ENCODE assay signal across 25 cellular contexts in genomic region chr16:6892961-6893360, GRCh38.
"Had no signal": no experiment of that assay in that cellular context is flagged by ENCODE, and none has a peak within 500 bp of the region (broad histone marks: within the 10 kb centered on the region; RNA-seq: fewer than 3 reads in every experiment).

No MANE protein-coding gene starts in this region.

- H3K27me3 Mint-ChIP-seq: activated CD4-positive, alpha-beta T cell treated with anti-CD3 and anti-CD28 coated beads, Interleukin-2, amount 10 ng/mL, durations not matched to agents 7 days and 5 days; activated CD8-positive, alpha-beta T cell treated with anti-CD3 and anti-CD28 coated beads for 36 hours; activated T-helper 17 cell treated with anti-CD3 and anti-CD28 coated beads, Interleukin-2, amount 50 U/mL, for 72 hours; naive thymus-derived CD4-positive, alpha-beta T cell had no signal

- H3K4me1 Mint-ChIP-seq: activated CD4-positive, alpha-beta T cell treated with anti-CD3 and anti-CD28 coated beads, Interleukin-2, amount 10 ng/mL, durations not matched to agents 7 days and 5 days; activated T-helper 17 cell treated with anti-CD3 and anti-CD28 coated beads, Interleukin-2, amount 50 U/mL, for 72 hours; immature natural killer cell; naive thymus-derived CD4-positive, alpha-beta T cell; WTC11 had no signal

- H3K36me3 Mint-ChIP-seq: immature natural killer cell; naive thymus-derived CD4-positive, alpha-beta T cell had no signal

- DNase-seq: activated CD4-positive, alpha-beta T cell treated with anti-CD3 and anti-CD28 coated beads for 1 hour; activated CD4-positive, alpha-beta T cell treated with anti-CD3 and anti-CD28 coated beads, Interleukin-2, amount 10 ng/mL, durations not matched to agents 7 days and 5 days; activated CD8-positive, alpha-beta T cell treated with anti-CD3 and anti-CD28 coated beads for 36 hours; activated gamma-delta T cell treated with Interleukin-2 at 50 U/mL for 16 hours; activated naive CD4-positive, alpha-beta T cell treated with anti-CD3 and anti-CD28 coated beads, Interleukin-2, amount 50 U/mL, for 16 hours; activated T-cell treated with anti-CD3 and anti-CD28 coated beads, Interleukin-2, amount 50 U/mL, for 4 hours; amniotic stem cell; caudate nucleus; foreskin fibroblast; heart left ventricle; hypothalamus; immature natural killer cell; left cardiac atrium; mammary epithelial cell; midbrain; naive thymus-derived CD4-positive, alpha-beta T cell; posterior cingulate gyrus; right lobe of liver; stimulated activated CD4-positive, alpha-beta T cell treated with anti-CD3 and anti-CD28 coated beads, Interleukin-2, amount 100 ng/mL, for 48 hours; stimulated activated naive CD8-positive, alpha-beta T cell treated with anti-CD3 and anti-CD28 coated beads, Interleukin-15, Interleukin-2, amounts not matched to agents 100 U/mL and 50 U/mL, for 24 hours; T-helper 2 cell; testis; upper lobe of right lung had no signal

- H3K27ac Mint-ChIP-seq: activated CD4-positive, alpha-beta T cell treated with anti-CD3 and anti-CD28 coated beads, Interleukin-2, amount 10 ng/mL, durations not matched to agents 7 days and 5 days; activated CD8-positive, alpha-beta T cell treated with anti-CD3 and anti-CD28 coated beads for 36 hours; activated T-helper 17 cell treated with anti-CD3 and anti-CD28 coated beads, Interleukin-2, amount 50 U/mL, for 72 hours; immature natural killer cell; naive thymus-derived CD4-positive, alpha-beta T cell; WTC11 had no signal

- H3K4me3 Mint-ChIP-seq: activated CD4-positive, alpha-beta T cell treated with anti-CD3 and anti-CD28 coated beads, Interleukin-2, amount 10 ng/mL, durations not matched to agents 7 days and 5 days; activated CD8-positive, alpha-beta T cell treated with anti-CD3 and anti-CD28 coated beads for 36 hours; activated T-cell treated with anti-CD3 and anti-CD28 coated beads, Interleukin-2, amount 50 U/mL, for 4 hours; activated T-helper 17 cell treated with anti-CD3 and anti-CD28 coated beads, Interleukin-2, amount 50 U/mL, for 72 hours; immature natural killer cell; naive thymus-derived CD4-positive, alpha-beta T cell; WTC11 had no signal

- ATAC-seq: activated CD8-positive, alpha-beta T cell treated with anti-CD3 and anti-CD28 coated beads for 36 hours; activated T-cell treated with anti-CD3 and anti-CD28 coated beads, Interleukin-2, amount 50 U/mL, for 4 hours; activated T-helper 17 cell treated with anti-CD3 and anti-CD28 coated beads, Interleukin-2, amount 50 U/mL, for 72 hours; heart left ventricle; left cardiac atrium; naive thymus-derived CD4-positive, alpha-beta T cell; right lobe of liver; stimulated activated naive CD8-positive, alpha-beta T cell treated with anti-CD3 and anti-CD28 coated beads, Interleukin-15, Interleukin-2, amounts not matched to agents 100 U/mL and 50 U/mL, for 24 hours; upper lobe of right lung; WTC11 had no signal
